In genomic region chr14:53249059-53249458, GRCh38 we compare ENCODE assay signal across 1 cellular context.
TF ChIP-seq lines count a peak whose summit lies in the region.

No MANE protein-coding gene starts in this region.

TF ChIP-seq in A549, 52 proteins besides CTCF, POLR2A, EP300 and RAD21 (continued from another document):
- TF ChIP-seq, protein P1, sequence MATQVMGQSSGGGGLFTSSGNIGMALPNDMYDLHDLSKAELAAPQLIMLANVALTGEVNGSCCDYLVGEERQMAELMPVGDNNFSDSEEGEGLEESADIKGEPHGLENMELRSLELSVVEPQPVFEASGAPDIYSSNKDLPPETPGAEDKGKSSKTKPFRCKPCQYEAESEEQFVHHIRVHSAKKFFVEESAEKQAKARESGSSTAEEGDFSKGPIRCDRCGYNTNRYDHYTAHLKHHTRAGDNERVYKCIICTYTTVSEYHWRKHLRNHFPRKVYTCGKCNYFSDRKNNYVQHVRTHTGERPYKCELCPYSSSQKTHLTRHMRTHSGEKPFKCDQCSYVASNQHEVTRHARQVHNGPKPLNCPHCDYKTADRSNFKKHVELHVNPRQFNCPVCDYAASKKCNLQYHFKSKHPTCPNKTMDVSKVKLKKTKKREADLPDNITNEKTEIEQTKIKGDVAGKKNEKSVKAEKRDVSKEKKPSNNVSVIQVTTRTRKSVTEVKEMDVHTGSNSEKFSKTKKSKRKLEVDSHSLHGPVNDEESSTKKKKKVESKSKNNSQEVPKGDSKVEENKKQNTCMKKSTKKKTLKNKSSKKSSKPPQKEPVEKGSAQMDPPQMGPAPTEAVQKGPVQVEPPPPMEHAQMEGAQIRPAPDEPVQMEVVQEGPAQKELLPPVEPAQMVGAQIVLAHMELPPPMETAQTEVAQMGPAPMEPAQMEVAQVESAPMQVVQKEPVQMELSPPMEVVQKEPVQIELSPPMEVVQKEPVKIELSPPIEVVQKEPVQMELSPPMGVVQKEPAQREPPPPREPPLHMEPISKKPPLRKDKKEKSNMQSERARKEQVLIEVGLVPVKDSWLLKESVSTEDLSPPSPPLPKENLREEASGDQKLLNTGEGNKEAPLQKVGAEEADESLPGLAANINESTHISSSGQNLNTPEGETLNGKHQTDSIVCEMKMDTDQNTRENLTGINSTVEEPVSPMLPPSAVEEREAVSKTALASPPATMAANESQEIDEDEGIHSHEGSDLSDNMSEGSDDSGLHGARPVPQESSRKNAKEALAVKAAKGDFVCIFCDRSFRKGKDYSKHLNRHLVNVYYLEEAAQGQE (IDR thresholded peaks at IDR 0.05): no peak
- TF ChIP-seq CEBPB (IDR thresholded peaks at IDR 0.05) (no peak), POLR2AphosphoS2 (conservative IDR thresholded peaks at IDR 0.05; ENCODE audit: low read length) (no peak), ZNF302 (CRISPR knock-in tag; IDR thresholded peaks at IDR 0.05) (no peak), ZC3H11A (IDR thresholded peaks at IDR 0.05) (no peak), RCOR1 (IDR thresholded peaks at IDR 0.05; ENCODE audit: low read depth, low read length) (no peak), CHD2 (IDR thresholded peaks at IDR 0.05; ENCODE audit: low read length, partially characterized antibody) (no peak), BCL3 (IDR thresholded peaks at IDR 0.05) (no peak)
- TF ChIP-seq, protein P2, sequence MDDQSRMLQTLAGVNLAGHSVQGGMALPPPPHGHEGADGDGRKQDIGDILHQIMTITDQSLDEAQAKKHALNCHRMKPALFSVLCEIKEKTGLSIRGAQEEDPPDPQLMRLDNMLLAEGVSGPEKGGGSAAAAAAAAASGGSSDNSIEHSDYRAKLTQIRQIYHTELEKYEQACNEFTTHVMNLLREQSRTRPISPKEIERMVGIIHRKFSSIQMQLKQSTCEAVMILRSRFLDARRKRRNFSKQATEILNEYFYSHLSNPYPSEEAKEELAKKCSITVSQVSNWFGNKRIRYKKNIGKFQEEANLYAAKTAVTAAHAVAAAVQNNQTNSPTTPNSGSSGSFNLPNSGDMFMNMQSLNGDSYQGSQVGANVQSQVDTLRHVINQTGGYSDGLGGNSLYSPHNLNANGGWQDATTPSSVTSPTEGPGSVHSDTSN (IDR thresholded peaks at IDR 0.05): no peak
- TF ChIP-seq, protein P3, sequence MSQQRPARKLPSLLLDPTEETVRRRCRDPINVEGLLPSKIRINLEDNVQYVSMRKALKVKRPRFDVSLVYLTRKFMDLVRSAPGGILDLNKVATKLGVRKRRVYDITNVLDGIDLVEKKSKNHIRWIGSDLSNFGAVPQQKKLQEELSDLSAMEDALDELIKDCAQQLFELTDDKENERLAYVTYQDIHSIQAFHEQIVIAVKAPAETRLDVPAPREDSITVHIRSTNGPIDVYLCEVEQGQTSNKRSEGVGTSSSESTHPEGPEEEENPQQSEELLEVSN (IDR thresholded peaks at IDR 0.05; ENCODE audit: borderline replicate concordance, low read depth): no peak
